In genomic region chr17:1036171-1036844, GRCh38 we compare ENCODE assay signal across 1 cellular context.
TF ChIP-seq lines count a peak whose summit lies in the region.

No MANE protein-coding gene starts in this region.

TF ChIP-seq in HepG2, 621 proteins besides CTCF, POLR2A, EP300 and RAD21:
- TF ChIP-seq ZNF614 (CRISPR knock-in tag; IDR thresholded peaks at IDR 0.05; ENCODE audit: borderline replicate concordance) (no peak), ZNF333 (CRISPR knock-in tag; IDR thresholded peaks at IDR 0.05; ENCODE audit: borderline replicate concordance) (no peak), SP5 (CRISPR knock-in tag; IDR thresholded peaks at IDR 0.05; ENCODE audit: borderline replicate concordance, low read depth) (no peak), ZNF296 (CRISPR knock-in tag; conservative IDR thresholded peaks at IDR 0.05) (no peak), SRF (IDR thresholded peaks at IDR 0.05; ENCODE audit: low read depth, low read length) (no peak), ZNF660 (CRISPR knock-in tag; IDR thresholded peaks at IDR 0.05; ENCODE audit: borderline replicate concordance, low read depth) (no peak), ZFP36L2 (CRISPR knock-in tag; IDR thresholded peaks at IDR 0.05) (no peak), ZBTB1 (CRISPR knock-in tag; IDR thresholded peaks at IDR 0.05; ENCODE audit: borderline replicate concordance) (no peak), ZNF207 (IDR thresholded peaks at IDR 0.05; ENCODE audit: borderline replicate concordance) (no peak), ZNF816 (CRISPR knock-in tag; IDR thresholded peaks at IDR 0.05; ENCODE audit: borderline replicate concordance) (no peak), FIP1L1 (IDR thresholded peaks at IDR 0.05; ENCODE audit: borderline replicate concordance, insufficient read depth, low read depth, low read length) (no peak), RARA (CRISPR knock-in tag; IDR thresholded peaks at IDR 0.05) (no peak), MXI1 (IDR thresholded peaks at IDR 0.05; ENCODE audit: borderline replicate concordance, low read depth, low read length) (no peak), FOSL2 (CRISPR knock-in tag; IDR thresholded peaks at IDR 0.05) (no peak)
